1 cellular context compared by ENCODE assay signal in the genomic region with DNA sequence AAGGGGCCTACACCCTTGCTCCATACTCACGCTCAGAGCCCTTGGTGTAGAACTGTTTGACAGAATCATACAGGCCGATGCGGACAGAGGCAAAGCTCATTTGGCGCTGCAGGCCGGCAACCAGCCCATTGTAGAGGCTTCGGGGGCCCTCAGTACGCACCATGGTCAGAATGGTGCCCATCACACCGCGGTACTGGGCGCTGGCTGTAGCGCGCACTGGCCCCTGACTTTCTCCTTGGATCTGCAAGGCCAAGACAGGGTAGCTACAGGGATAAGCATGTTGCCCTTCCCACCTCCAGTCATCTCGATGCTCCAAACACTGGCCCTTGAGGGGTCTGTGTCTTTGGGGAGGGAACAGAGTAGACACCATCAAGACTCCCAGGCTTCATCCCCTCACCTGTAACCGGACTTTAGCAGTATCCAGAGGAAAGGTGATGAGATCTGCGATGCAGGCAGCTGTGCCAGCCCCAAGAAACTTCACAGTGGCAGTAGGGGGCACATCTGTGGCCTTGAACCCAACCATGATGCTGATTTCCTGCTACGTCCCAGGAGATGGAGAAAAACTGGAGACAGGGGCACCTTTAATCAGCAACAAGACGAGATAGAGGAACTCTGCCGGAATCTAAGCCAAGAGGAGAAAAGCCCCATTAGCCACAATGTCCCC.
A peak's percentile ranks its signal among the peaks of the same experiment; 100 is the strongest.
TF ChIP-seq lines count a peak whose summit lies in the region.

No MANE protein-coding gene starts in this region.

TF ChIP-seq in K562, 482 proteins besides CTCF, POLR2A, EP300 and RAD21:
- TF ChIP-seq, protein P1, sequence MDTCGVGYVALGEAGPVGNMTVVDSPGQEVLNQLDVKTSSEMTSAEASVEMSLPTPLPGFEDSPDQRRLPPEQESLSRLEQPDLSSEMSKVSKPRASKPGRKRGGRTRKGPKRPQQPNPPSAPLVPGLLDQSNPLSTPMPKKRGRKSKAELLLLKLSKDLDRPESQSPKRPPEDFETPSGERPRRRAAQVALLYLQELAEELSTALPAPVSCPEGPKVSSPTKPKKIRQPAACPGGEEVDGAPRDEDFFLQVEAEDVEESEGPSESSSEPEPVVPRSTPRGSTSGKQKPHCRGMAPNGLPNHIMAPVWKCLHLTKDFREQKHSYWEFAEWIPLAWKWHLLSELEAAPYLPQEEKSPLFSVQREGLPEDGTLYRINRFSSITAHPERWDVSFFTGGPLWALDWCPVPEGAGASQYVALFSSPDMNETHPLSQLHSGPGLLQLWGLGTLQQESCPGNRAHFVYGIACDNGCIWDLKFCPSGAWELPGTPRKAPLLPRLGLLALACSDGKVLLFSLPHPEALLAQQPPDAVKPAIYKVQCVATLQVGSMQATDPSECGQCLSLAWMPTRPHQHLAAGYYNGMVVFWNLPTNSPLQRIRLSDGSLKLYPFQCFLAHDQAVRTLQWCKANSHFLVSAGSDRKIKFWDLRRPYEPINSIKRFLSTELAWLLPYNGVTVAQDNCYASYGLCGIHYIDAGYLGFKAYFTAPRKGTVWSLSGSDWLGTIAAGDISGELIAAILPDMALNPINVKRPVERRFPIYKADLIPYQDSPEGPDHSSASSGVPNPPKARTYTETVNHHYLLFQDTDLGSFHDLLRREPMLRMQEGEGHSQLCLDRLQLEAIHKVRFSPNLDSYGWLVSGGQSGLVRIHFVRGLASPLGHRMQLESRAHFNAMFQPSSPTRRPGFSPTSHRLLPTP (IDR thresholded peaks at IDR 0.05; ENCODE audit: borderline replicate concordance, extremely low read depth, insufficient read length) = no peak
- no peak for TF ChIP-seq E2F3 (CRISPR knock-in tag; IDR thresholded peaks at IDR 0.05)
- TF ChIP-seq ZBED1 (IDR thresholded peaks at IDR 0.05) = no peak
- no peak for TF ChIP-seq PRPF4 (IDR thresholded peaks at IDR 0.05; ENCODE audit: insufficient read depth, low read depth, low read length, poor library complexity, severe bottlenecking)
- TF ChIP-seq ZBTB2 (IDR thresholded peaks at IDR 0.05) = no peak
- no peak for TF ChIP-seq ELF4 (CRISPR knock-in tag; IDR thresholded peaks at IDR 0.05)
- peak; percentile 41; the same call in 1 of the 2 replicates for TF ChIP-seq POLR2G (IDR thresholded peaks at IDR 0.05; ENCODE audit: low read depth, low read length)
- TF ChIP-seq RBFOX2 (IDR thresholded peaks at IDR 0.05; ENCODE audit: low read depth, low read length) = peak; percentile 65
TF ChIP-seq in K562: peak in this region for 2.
